Comparison of ENCODE assay signal across 9 cellular contexts in the genomic region with DNA sequence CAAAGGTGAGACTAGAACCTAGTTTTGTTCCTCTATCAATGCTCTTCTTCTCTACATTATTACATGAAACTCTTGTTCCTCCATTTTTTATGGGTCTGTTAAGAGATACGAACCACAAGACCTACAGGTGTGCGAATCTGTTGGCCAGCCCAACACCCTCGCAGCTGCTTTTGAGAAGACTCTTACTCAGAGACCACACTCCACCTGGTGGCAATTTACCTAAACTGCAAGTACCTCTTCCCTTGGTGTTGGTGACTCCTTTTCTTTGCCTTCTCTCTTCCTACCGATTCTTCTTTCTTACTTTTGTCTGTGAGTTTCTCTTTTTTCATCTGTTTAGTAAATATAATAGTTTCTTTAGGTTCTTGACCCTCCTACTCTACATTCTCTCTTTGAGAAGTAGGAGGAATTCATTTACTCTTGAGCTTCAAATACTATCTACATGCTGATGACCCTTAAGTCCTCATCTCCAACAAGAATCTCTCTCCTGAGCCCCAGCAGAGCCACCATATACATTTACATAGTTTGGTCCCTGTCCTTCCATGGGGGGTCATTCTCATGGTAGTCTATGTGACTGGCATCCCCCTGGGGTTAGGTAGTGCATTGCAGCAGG.
DNase-seq lines count a peak whose midpoint lies in the region; ATAC-seq, FAIRE-seq and TF ChIP-seq lines count a peak whose summit lies in the region.
"Had no signal": no experiment of that assay in that cellular context is flagged by ENCODE, and none has a peak within 500 bp of the region (broad histone marks: within the 10 kb centered on the region; RNA-seq: fewer than 3 reads in every experiment).

No MANE protein-coding gene starts in this region.

- no peaks in the 10 kb centered on the region for H3K79me1 ChIP-seq in H1 (ENCODE audit: low read depth, low read length)

- 60% methylated on average over 4 of the region's 4 CpGs; no CpG with 5 or more reads in 1 of the 2 experiments for WGBS in H1 (ENCODE audit: extremely low coverage in 1 of 2, insufficient coverage in 1 of 2, insufficient read length in 1 of 2, insufficient replicate concordance in 2 of 2, low coverage in 1 of 2, low lambda C conversion rate in 2 of 2, missing lambda C conversion rate in 1 of 2), 2 experiments

- H3K27ac Mint-ChIP-seq in activated CD4-positive, alpha-beta T cell treated with anti-CD3 and anti-CD28 coated beads, Interleukin-2, amount 10 ng/mL, durations not matched to agents 7 days and 5 days = no peak overlapping the region
- no peak overlapping the region for H3K27ac Mint-ChIP-seq in stimulated activated memory B cell treated with anti-CD40 and anti-IgM and Interleukin-4, amounts not matched to agents 10 μg/mL and 1 μg/mL and 100 μg/mL, for 72 hours
- H3K27ac Mint-ChIP-seq: T-helper 1 cell treated with Interleukin-12 subunit alpha and Interleukin-12 subunit beta and Interleukin-4 antibody, amounts not matched to agents 30 μg/mL and 1 μg/mL, for 36 hours had no signal

- TF ChIP-seq RAD21 in H1 (IDR thresholded peaks at IDR 0.05 in 1 of 2, conservative IDR thresholded peaks at IDR 0.05 in 1 of 2; ENCODE audit: low read depth in 2 of 2, low read length in 2 of 2) = peak; percentile 86

- no peaks in the 10 kb centered on the region for H3K27me3 ChIP-seq in H1 (replicated peaks in 1 of 4; ENCODE audit: control insufficient read depth in 3 of 4, extremely low read depth in 1 of 4, insufficient read depth in 3 of 4, low read length in 3 of 4)

- H2AFZ ChIP-seq in H1 (ENCODE audit: low read length) = no peak overlapping the region

- H4K5ac ChIP-seq in H1 (ENCODE audit: insufficient read length, low read depth, low read length) = no peak overlapping the region

- H3K36me3 ChIP-seq in H1 (ENCODE audit: control insufficient read depth in 2 of 4, insufficient read depth in 4 of 4, low read length in 3 of 4) = no peaks in the 10 kb centered on the region

- no peak overlapping the region for H2BK15ac ChIP-seq in H1 (ENCODE audit: low read length)

- DNase-seq in CD1c-positive myeloid dendritic cell (ENCODE audit: extremely low spot score) (peak; percentile 72), NCI-H510A (lab: John Stamatoyannopoulos, UW) (peak; percentile 83), H1 (ENCODE audit: low read depth in 1 of 2, low spot score in 2 of 2) (peak in 1 of 2 experiments; percentile 62), midbrain (lab: John Stamatoyannopoulos, UW) (peak; percentile 62)
- DNase-seq in activated CD4-positive, alpha-beta T cell treated with anti-CD3 and anti-CD28 coated beads, Interleukin-2, amount 10 ng/mL, durations not matched to agents 7 days and 5 days = peak; percentile 71

- no peak overlapping the region for H2BK5ac ChIP-seq in H1 (ENCODE audit: low read depth, low read length)

- no peak overlapping the region for H3K23ac ChIP-seq in H1 (ENCODE audit: insufficient read length)

- H3K23me2 ChIP-seq in H1 (ENCODE audit: low read depth, low read length) = no peaks in the 10 kb centered on the region

- H4K8ac ChIP-seq in H1 (ENCODE audit: extremely low read depth, insufficient read depth, low read length) = no peak overlapping the region

- peak; percentile 38 to 85 (median 83) for TF ChIP-seq CTCF in H1 (IDR thresholded peaks at IDR 0.05; ENCODE audit: control extremely low read depth in 1 of 3, insufficient read depth in 1 of 3, low read depth in 1 of 3, low read length in 3 of 3)

- POLR2A ChIA-PET in activated CD4-positive, alpha-beta T cell treated with anti-CD3 and anti-CD28 coated beads, Interleukin-2, amount 10 ng/mL, durations not matched to agents 7 days and 5 days (lab: Charles Lee) = no interaction called here
- POLR2A ChIA-PET in H1 (lab: Charles Lee; ENCODE audit: partially characterized antibody) = interaction anchor here (0.6 kb wide), 1 partner anchor 54 kb away, joined by 3 read pairs; no protein-coding TSS in a partner anchor

- no peak overlapping the region for H2BK20ac ChIP-seq in H1 (ENCODE audit: low read length)

- no peak overlapping the region for H3K14ac ChIP-seq in H1 (ENCODE audit: insufficient read length)

- no peak for TF ChIP-seq EP300 in H1 (IDR thresholded peaks at IDR 0.05; ENCODE audit: borderline replicate concordance in 1 of 2, low read depth in 2 of 2, low read length in 2 of 2)

- H3K36me3 Mint-ChIP-seq in activated CD4-positive, alpha-beta T cell treated with anti-CD3 and anti-CD28 coated beads, Interleukin-2, amount 10 ng/mL, durations not matched to agents 7 days and 5 days (ENCODE audit: low read depth) = no peaks in the 10 kb centered on the region
- no peaks in the 10 kb centered on the region for H3K36me3 Mint-ChIP-seq in stimulated activated memory B cell treated with anti-CD40 and anti-IgM and Interleukin-4, amounts not matched to agents 10 μg/mL and 1 μg/mL and 100 μg/mL, for 72 hours

- H3K79me2 ChIP-seq in H1 (ENCODE audit: control insufficient read depth in 1 of 2, insufficient read depth in 2 of 2, low read length in 2 of 2) = no peaks in the 10 kb centered on the region

- no peak overlapping the region for H4K91ac ChIP-seq in H1 (replicated peaks; ENCODE audit: insufficient read length, low read length)

- H2BK12ac ChIP-seq in H1 (ENCODE audit: low read depth, low read length) = no peak overlapping the region

- CTCF ChIA-PET in activated CD4-positive, alpha-beta T cell treated with anti-CD3 and anti-CD28 coated beads, Interleukin-2, amount 10 ng/mL, durations not matched to agents 7 days and 5 days (lab: Charles Lee) = interaction anchor here (0.6 to 2.3 kb wide), 4 partner anchors 113 to 1121 kb away, joined by 3 to 13 read pairs (median 4); no protein-coding TSS in a partner anchor
- CTCF ChIA-PET in H1 (lab: Charles Lee; ENCODE audit: partially characterized antibody) = interaction anchor here (0.7 to 8.5 kb wide), 38 partner anchors 10 to 610 kb away, joined by 3 to 111 read pairs (median 4); a partner anchor contains a TSS

- peaks cover 1% of the 10 kb centered on the region for H3K4me1 Mint-ChIP-seq in activated CD4-positive, alpha-beta T cell treated with anti-CD3 and anti-CD28 coated beads, Interleukin-2, amount 10 ng/mL, durations not matched to agents 7 days and 5 days
- peaks cover 11% of the 10 kb centered on the region for H3K4me1 Mint-ChIP-seq in stimulated activated memory B cell treated with anti-CD40 and anti-IgM and Interleukin-4, amounts not matched to agents 10 μg/mL and 1 μg/mL and 100 μg/mL, for 72 hours

- H3K9me3 ChIP-seq in H1 (ENCODE audit: insufficient read depth in 2 of 2, low read depth in 1 of 2, low read length in 1 of 2) = no peaks in the 10 kb centered on the region

- no peak overlapping the region for H3K56ac ChIP-seq in H1 (replicated peaks; ENCODE audit: insufficient read length, low read depth, low read length)

- TF ChIP-seq POLR2A in H1 (IDR thresholded peaks at IDR 0.05; ENCODE audit: control extremely low read depth in 1 of 2, low read depth in 2 of 2, low read length in 2 of 2) = no peak

- no peak overlapping the region for H2AK5ac ChIP-seq in H1 (ENCODE audit: low read depth, low read length)

- no peak overlapping the region for H3K4me3 ChIP-seq in H1 (ENCODE audit: extremely low read depth in 1 of 4, insufficient read depth in 2 of 4, low read depth in 3 of 4, low read length in 4 of 4)

- no peak overlapping the region for H3K18ac ChIP-seq in H1 (ENCODE audit: extremely low read depth, low read length)

- H3K27me3 Mint-ChIP-seq in activated CD4-positive, alpha-beta T cell treated with anti-CD3 and anti-CD28 coated beads, Interleukin-2, amount 10 ng/mL, durations not matched to agents 7 days and 5 days = peaks cover 5% of the 10 kb centered on the region
- peaks cover 11% of the 10 kb centered on the region for H3K27me3 Mint-ChIP-seq in stimulated activated memory B cell treated with anti-CD40 and anti-IgM and Interleukin-4, amounts not matched to agents 10 μg/mL and 1 μg/mL and 100 μg/mL, for 72 hours

- H3K27ac ChIP-seq in H1 (ENCODE audit: low read depth, low read length) = no peak overlapping the region

- peak; percentile 72 for FAIRE-seq in H1 (lab: Jason Lieb, UNC)

- no peak overlapping the region for H3K4ac ChIP-seq in H1 (replicated peaks; ENCODE audit: insufficient read length, low read depth, low read length)

- H3K4me3 Mint-ChIP-seq in activated CD4-positive, alpha-beta T cell treated with anti-CD3 and anti-CD28 coated beads, Interleukin-2, amount 10 ng/mL, durations not matched to agents 7 days and 5 days = no peak overlapping the region
- H3K4me3 Mint-ChIP-seq in stimulated activated memory B cell treated with anti-CD40 and anti-IgM and Interleukin-4, amounts not matched to agents 10 μg/mL and 1 μg/mL and 100 μg/mL, for 72 hours = no peak overlapping the region
- H3K4me3 Mint-ChIP-seq: T-helper 1 cell treated with Interleukin-12 subunit alpha and Interleukin-12 subunit beta and Interleukin-4 antibody, amounts not matched to agents 30 μg/mL and 1 μg/mL, for 36 hours had no signal

- H2BK120ac ChIP-seq in H1 (replicated peaks; ENCODE audit: low read depth, low read length) = no peak overlapping the region

- H3K4me1 ChIP-seq in H1 (replicated peaks in 1 of 4; ENCODE audit: control insufficient read depth in 3 of 4, insufficient read depth in 4 of 4, low read length in 3 of 4) = peaks cover 0 to 10% (median 6%) of the 10 kb centered on the region in 4 experiments; a peak in 5 of 7 replicates

- ATAC-seq in GM19043 (IDR thresholded peaks at IDR 0.05; ENCODE audit: low read depth, unreplicated experiment) (peak; percentile 77), HG03175 (IDR thresholded peaks at IDR 0.05; ENCODE audit: unreplicated experiment) (peak; percentile 87)
- ATAC-seq in stimulated activated memory B cell treated with anti-CD40 and anti-IgM and Interleukin-4, amounts not matched to agents 10 μg/mL and 1 μg/mL and 100 μg/mL, for 72 hours = peak; percentile 77

- no peaks in the 10 kb centered on the region for H4K20me1 ChIP-seq in H1 (replicated peaks in 1 of 2; ENCODE audit: control insufficient read depth in 1 of 2, insufficient read depth in 2 of 2, low read length in 2 of 2)

- no peaks in the 10 kb centered on the region for H3K9me3 Mint-ChIP-seq in activated CD4-positive, alpha-beta T cell treated with anti-CD3 and anti-CD28 coated beads, Interleukin-2, amount 10 ng/mL, durations not matched to agents 7 days and 5 days
- no peaks in the 10 kb centered on the region for H3K9me3 Mint-ChIP-seq in stimulated activated memory B cell treated with anti-CD40 and anti-IgM and Interleukin-4, amounts not matched to agents 10 μg/mL and 1 μg/mL and 100 μg/mL, for 72 hours
- H3K9me3 Mint-ChIP-seq: T-helper 1 cell treated with Interleukin-12 subunit alpha and Interleukin-12 subunit beta and Interleukin-4 antibody, amounts not matched to agents 30 μg/mL and 1 μg/mL, for 36 hours had no signal

- H3K4me2 ChIP-seq in H1 (ENCODE audit: insufficient read depth in 1 of 2, low read depth in 2 of 2, low read length in 2 of 2) = no peak overlapping the region

- H3K9ac ChIP-seq in H1 (replicated peaks in 1 of 4; ENCODE audit: extremely low read depth in 1 of 4, low read depth in 3 of 4, low read length in 3 of 4) = no peak overlapping the region

TF ChIP-seq in H1, 55 proteins besides CTCF, POLR2A, EP300 and RAD21 (continues in another document):
- TF ChIP-seq, protein P1, sequence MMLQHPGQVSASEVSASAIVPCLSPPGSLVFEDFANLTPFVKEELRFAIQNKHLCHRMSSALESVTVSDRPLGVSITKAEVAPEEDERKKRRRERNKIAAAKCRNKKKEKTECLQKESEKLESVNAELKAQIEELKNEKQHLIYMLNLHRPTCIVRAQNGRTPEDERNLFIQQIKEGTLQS (IDR thresholded peaks at IDR 0.05; ENCODE audit: insufficient read depth, low read depth, low read length) = no peak
